ENCODE assay signal across 28 cellular contexts in the genomic region with DNA sequence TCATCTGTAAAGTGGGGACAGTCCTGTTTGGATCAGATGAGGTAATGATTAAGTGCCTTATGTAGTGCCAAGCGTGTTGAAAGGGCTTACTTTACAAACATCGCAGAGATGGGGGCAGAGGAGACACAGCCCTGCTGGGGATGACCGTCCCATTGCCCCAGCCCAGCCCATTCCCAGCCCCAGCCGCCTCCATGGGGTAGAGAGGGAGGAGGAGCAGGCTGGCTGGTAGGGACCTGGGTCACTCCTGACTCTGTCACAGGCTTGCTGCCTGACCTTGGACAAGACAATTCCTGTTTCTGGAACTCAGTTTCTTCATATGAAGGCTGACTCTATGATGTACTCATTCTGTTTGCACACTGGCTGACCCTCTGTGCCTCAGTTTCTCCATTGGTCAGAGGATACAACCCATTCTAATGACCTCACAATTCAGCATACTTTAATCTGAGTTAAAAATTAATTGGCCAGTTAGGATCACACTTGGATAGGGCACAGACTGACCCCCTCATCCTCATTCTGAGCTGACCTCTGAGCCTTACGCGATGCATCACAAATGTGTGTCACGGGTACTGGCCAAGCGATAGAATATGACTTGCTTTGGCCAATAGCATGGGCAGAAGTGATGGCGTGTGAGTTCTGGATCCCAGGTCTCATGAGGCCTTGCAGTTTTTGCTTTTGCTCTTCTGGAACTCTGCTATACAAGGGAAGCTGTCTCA.
"Had no signal": no experiment of that assay in that cellular context is flagged by ENCODE, and none has a peak within 500 bp of the region (broad histone marks: within the 10 kb centered on the region; RNA-seq: fewer than 3 reads in every experiment).

No MANE protein-coding gene starts in this region.

- H3K27ac Mint-ChIP-seq: naive B cell; naive thymus-derived CD8-positive, alpha-beta T cell; natural killer cell treated with Interleukin-12 subunit alpha and Interleukin-12 subunit beta and Interleukin-15 and Interleukin-18, amount 100 ng/mL, for 72 hours; nephron progenitor cell; progenitor cell of endocrine pancreas; stimulated activated effector memory CD8-positive, alpha-beta T cell treated with anti-CD3 and anti-CD28 coated beads, Interleukin-12 subunit alpha, Interleukin-12 subunit beta, amount 100 ng/mL, for 72 hours; stimulated activated naive B cell treated with anti-CD40 and anti-IgM and Interleukin-4, amounts not matched to agents 10 μg/mL and 1 μg/mL and 100 μg/mL, for 72 hours; stimulated activated naive CD8-positive, alpha-beta T cell treated with anti-CD3 and anti-CD28 coated beads, Interleukin-15, amount 100 ng/mL, for 72 hours; type B pancreatic cell had no signal

- H3K27me3 Mint-ChIP-seq: progenitor cell of endocrine pancreas, type B pancreatic cell had no signal

- H3K9me3 ChIP-seq: pancreas, psoas muscle, right lobe of liver, suprapubic skin, testis, tibial artery, transverse colon, vagina had no signal

- ATAC-seq: naive thymus-derived CD8-positive, alpha-beta T cell; natural killer cell treated with Interleukin-12 subunit alpha and Interleukin-12 subunit beta and Interleukin-15 and Interleukin-18, amount 100 ng/mL, for 72 hours; pancreas; psoas muscle; right cardiac atrium; stimulated activated effector memory CD8-positive, alpha-beta T cell treated with anti-CD3 and anti-CD28 coated beads, Interleukin-12 subunit alpha, Interleukin-12 subunit beta, amount 100 ng/mL, for 72 hours; stimulated activated naive B cell treated with anti-CD40 and anti-IgM and Interleukin-4, amounts not matched to agents 10 μg/mL and 1 μg/mL and 100 μg/mL, for 72 hours; stimulated activated naive CD8-positive, alpha-beta T cell treated with anti-CD3 and anti-CD28 coated beads, Interleukin-15, amount 100 ng/mL, for 72 hours had no signal

- H3K4me2 ChIP-seq: smooth muscle cell had no signal

- H3K4me3 Mint-ChIP-seq: naive B cell; naive thymus-derived CD8-positive, alpha-beta T cell; natural killer cell treated with Interleukin-12 subunit alpha and Interleukin-12 subunit beta and Interleukin-15 and Interleukin-18, amount 100 ng/mL, for 72 hours; nephron progenitor cell; neural crest cell; stimulated activated effector memory CD8-positive, alpha-beta T cell treated with anti-CD3 and anti-CD28 coated beads, Interleukin-12 subunit alpha, Interleukin-12 subunit beta, amount 100 ng/mL, for 72 hours; stimulated activated naive B cell treated with anti-CD40 and anti-IgM and Interleukin-4, amounts not matched to agents 10 μg/mL and 1 μg/mL and 100 μg/mL, for 72 hours; stimulated activated naive CD8-positive, alpha-beta T cell treated with anti-CD3 and anti-CD28 coated beads, Interleukin-15, amount 100 ng/mL, for 72 hours; type B pancreatic cell had no signal

- H3K9me3 Mint-ChIP-seq: naive thymus-derived CD8-positive, alpha-beta T cell; natural killer cell treated with Interleukin-12 subunit alpha and Interleukin-12 subunit beta and Interleukin-15 and Interleukin-18, amount 100 ng/mL, for 72 hours; neural crest cell; stimulated activated effector memory CD8-positive, alpha-beta T cell treated with anti-CD3 and anti-CD28 coated beads, Interleukin-12 subunit alpha, Interleukin-12 subunit beta, amount 100 ng/mL, for 72 hours; stimulated activated naive B cell treated with anti-CD40 and anti-IgM and Interleukin-4, amounts not matched to agents 10 μg/mL and 1 μg/mL and 100 μg/mL, for 72 hours; stimulated activated naive CD8-positive, alpha-beta T cell treated with anti-CD3 and anti-CD28 coated beads, Interleukin-15, amount 100 ng/mL, for 72 hours had no signal

- H3K36me3 Mint-ChIP-seq: naive B cell; natural killer cell treated with Interleukin-12 subunit alpha and Interleukin-12 subunit beta and Interleukin-15 and Interleukin-18, amount 100 ng/mL, for 72 hours; stimulated activated effector memory CD8-positive, alpha-beta T cell treated with anti-CD3 and anti-CD28 coated beads, Interleukin-12 subunit alpha, Interleukin-12 subunit beta, amount 100 ng/mL, for 72 hours; stimulated activated naive B cell treated with anti-CD40 and anti-IgM and Interleukin-4, amounts not matched to agents 10 μg/mL and 1 μg/mL and 100 μg/mL, for 72 hours had no signal

- H3K27me3 ChIP-seq: pancreas, right lobe of liver, testis, tibial artery, transverse colon, vagina had no signal

- H3K27ac ChIP-seq: pancreas, psoas muscle, right lobe of liver, skin epidermis, suprapubic skin, testis, tibial artery, transverse colon, vagina had no signal

- H3K4me1 ChIP-seq: pancreas, psoas muscle, suprapubic skin, testis, tibial artery, transverse colon, vagina had no signal

- H3K36me3 ChIP-seq: pancreas, right lobe of liver, transverse colon had no signal

- H3K4me3 ChIP-seq: pancreas, psoas muscle, right lobe of liver, skin epidermis, smooth muscle cell, suprapubic skin, testis, tibial artery, transverse colon, vagina had no signal

- H3K4me1 Mint-ChIP-seq: naive B cell; naive thymus-derived CD8-positive, alpha-beta T cell; stimulated activated naive B cell treated with anti-CD40 and anti-IgM and Interleukin-4, amounts not matched to agents 10 μg/mL and 1 μg/mL and 100 μg/mL, for 72 hours; stimulated activated naive CD8-positive, alpha-beta T cell treated with anti-CD3 and anti-CD28 coated beads, Interleukin-15, amount 100 ng/mL, for 72 hours had no signal

- DNase-seq: naive B cell; naive thymus-derived CD8-positive, alpha-beta T cell; nephron progenitor cell; occipital lobe; pancreas; psoas muscle; right cardiac atrium; right lobe of liver; stimulated activated CD4-positive, alpha-beta T cell treated with anti-CD3 and anti-CD28 coated beads, Interleukin-15, amount 100 ng/mL, for 24 hours; stimulated activated CD4-positive, alpha-beta T cell treated with anti-CD3 and anti-CD28 coated beads, Interleukin-2, amount 100 ng/mL, for 24 hours; stimulated activated CD4-positive, alpha-beta T cell treated with anti-CD3 and anti-CD28 coated beads, Interleukin-2, amount 100 ng/mL, for 48 hours; stimulated activated CD4-positive, alpha-beta T cell treated with anti-CD3 and anti-CD28 coated beads, Interleukin-4, amount 100 ng/mL, for 24 hours; stimulated activated naive B cell treated with anti-CD40 and anti-IgM and Interleukin-4, amounts not matched to agents 10 μg/mL and 1 μg/mL and 100 μg/mL, for 72 hours; stimulated activated naive CD4-positive, alpha-beta T cell treated with Interleukin-2 at 50 U/mL for 16 hours; stimulated activated naive CD8-positive, alpha-beta T cell treated with anti-CD3 and anti-CD28 coated beads, Interleukin-15, amount 100 ng/mL, for 72 hours; substantia nigra; testis; tibial artery; transverse colon had no signal
